ENCODE assay signal across 1 cellular context in genomic region chr19:3042545-3043267, GRCh38.
TF ChIP-seq lines count a peak whose summit lies in the region.

No MANE protein-coding gene starts in this region.

TF ChIP-seq in GM23338, 12 proteins besides CTCF, POLR2A, EP300 and RAD21 (continued from another document):
- TF ChIP-seq ZNF462 (CRISPR knock-in tag; IDR thresholded peaks at IDR 0.05) (no peak), CREB1 (CRISPR knock-in tag; IDR thresholded peaks at IDR 0.05; ENCODE audit: low read depth) (no peak), REST (IDR thresholded peaks at IDR 0.05; ENCODE audit: unreplicated experiment) (no peak)
